Comparison of ENCODE assay signal across 8 cellular contexts in the genomic region with DNA sequence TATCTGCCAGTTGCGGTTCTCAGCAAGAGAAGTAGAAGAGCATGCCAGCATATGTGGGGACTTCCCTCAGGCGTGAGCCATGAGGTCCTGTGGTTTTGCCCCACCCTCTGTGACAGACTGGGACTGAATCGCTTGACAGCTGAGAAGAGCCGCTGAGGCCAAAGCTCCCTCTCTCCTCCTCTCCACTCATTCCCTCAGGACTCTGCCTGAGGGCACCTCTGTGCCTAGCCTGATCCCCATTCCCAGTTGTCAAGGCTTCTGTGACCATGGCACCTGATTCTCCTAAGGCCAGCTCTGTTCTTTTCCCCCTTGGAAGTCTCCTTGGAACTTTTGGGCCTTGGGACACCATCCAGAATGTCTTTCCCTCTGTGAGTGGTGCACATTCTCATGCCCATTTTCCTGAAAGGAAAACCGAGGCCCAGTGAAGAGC. TPM values are rescaled to one million over a fixed set of nuclear protein-coding genes. Genes with fewer than 3 reads are reported as not detected.
DNase-seq lines count a peak whose midpoint lies in the region; ATAC-seq, FAIRE-seq and TF ChIP-seq lines count a peak whose summit lies in the region.
"Had no signal": no experiment of that assay in that cellular context is flagged by ENCODE, and none has a peak within 500 bp of the region (broad histone marks: within the 10 kb centered on the region; RNA-seq: fewer than 3 reads in every experiment).

No MANE protein-coding gene starts in this region.

- intact Hi-C loops in gastrocnemius medialis (cut with DNase I; ENCODE audit: low total_unique reads): loop anchor here (1.0 to 10.0 kb wide), 3 partner anchors 28 to 570 kb away; a partner anchor contains a TSS

- no peak overlapping the region for H3K4me3 Mint-ChIP-seq in activated naive CD4-positive, alpha-beta T cell treated with anti-CD3 and anti-CD28 coated beads, Interleukin-2, amount 10 ng/mL, durations not matched to agents 7 days and 5 days

- H3K9me3 ChIP-seq in gastrocnemius medialis: no peaks in the 10 kb centered on the region
- H3K9me3 ChIP-seq: suprapubic skin had no signal

- H3K27me3 Mint-ChIP-seq in activated naive CD4-positive, alpha-beta T cell treated with anti-CD3 and anti-CD28 coated beads, Interleukin-2, amount 10 ng/mL, durations not matched to agents 7 days and 5 days: peaks cover 17% of the 10 kb centered on the region

- peak overlapping the region; percentile 31 to 48 (median 41) for H3K4me3 ChIP-seq in gastrocnemius medialis
- H3K4me3 ChIP-seq: suprapubic skin had no signal

- TF ChIP-seq CTCF in gastrocnemius medialis (IDR thresholded peaks at IDR 0.05 in 4 of 5, conservative IDR thresholded peaks at IDR 0.05 in 1 of 5): no peak

- no peaks in the 10 kb centered on the region for H3K36me3 Mint-ChIP-seq in activated naive CD4-positive, alpha-beta T cell treated with anti-CD3 and anti-CD28 coated beads, Interleukin-2, amount 10 ng/mL, durations not matched to agents 7 days and 5 days

- no peaks in the 10 kb centered on the region for H3K36me3 ChIP-seq in gastrocnemius medialis
- H3K36me3 ChIP-seq: suprapubic skin had no signal

- H3K27me3 ChIP-seq in gastrocnemius medialis: no peaks in the 10 kb centered on the region
- H3K27me3 ChIP-seq: suprapubic skin had no signal

- peak; percentile 66 to 85 for TF ChIP-seq POLR2A in gastrocnemius medialis (IDR thresholded peaks at IDR 0.05)

- peak overlapping the region; percentile 91 to 99 (median 94) for H3K27ac ChIP-seq in gastrocnemius medialis
- H3K27ac ChIP-seq: suprapubic skin had no signal

- ATAC-seq in GM21367 (IDR thresholded peaks at IDR 0.05; ENCODE audit: unreplicated experiment) (peak; percentile 54), gastrocnemius medialis (peak; percentile 88)

- peaks cover 18% of the 10 kb centered on the region for H3K4me1 Mint-ChIP-seq in activated naive CD4-positive, alpha-beta T cell treated with anti-CD3 and anti-CD28 coated beads, Interleukin-2, amount 10 ng/mL, durations not matched to agents 7 days and 5 days

- CTCF ChIA-PET in activated naive CD4-positive, alpha-beta T cell treated with anti-CD3 and anti-CD28 coated beads, Interleukin-2, amount 10 ng/mL, durations not matched to agents 7 days and 5 days (lab: Charles Lee): interaction anchor here (1.2 to 2.4 kb wide), 2 partner anchors 11 to 193 kb away, joined by 3 to 7 read pairs; a partner anchor contains a TSS

- H3K4me1 ChIP-seq in gastrocnemius medialis: peaks cover 19 to 27% of the 10 kb centered on the region in 2 donors

- in situ Hi-C loops in gastrocnemius medialis (cut with MboI; ENCODE audit: low sequenced_read_pairs in 4 of 4): no loop called here

- FAIRE-seq in urothelium cell line (lab: Jason Lieb, UNC): no peak

- DNase-seq in NOMO-1 (lab: John Stamatoyannopoulos, UW; ENCODE audit: unreplicated experiment in 2 of 2) (peak; percentile 73 to 81), gastrocnemius medialis (peak; percentile 91 to 94), middle frontal gyrus (ENCODE audit: extremely low spot score, low spot score) (no peak), urothelium cell line (ENCODE audit: low spot score) (no peak), NCI-H526 (lab: John Stamatoyannopoulos, UW) (no peak)
- peak; percentile 64 for DNase-seq in activated naive CD4-positive, alpha-beta T cell treated with anti-CD3 and anti-CD28 coated beads, Interleukin-2, amount 10 ng/mL, durations not matched to agents 7 days and 5 days

- H3K9me3 Mint-ChIP-seq in activated naive CD4-positive, alpha-beta T cell treated with anti-CD3 and anti-CD28 coated beads, Interleukin-2, amount 10 ng/mL, durations not matched to agents 7 days and 5 days: no peaks in the 10 kb centered on the region

- no peak overlapping the region for H3K27ac Mint-ChIP-seq in activated naive CD4-positive, alpha-beta T cell treated with anti-CD3 and anti-CD28 coated beads, Interleukin-2, amount 10 ng/mL, durations not matched to agents 7 days and 5 days

RNA-seq across cellular contexts. Expression of a gene that starts 27.0 kb away (rescaled TPM):
- total RNA-seq in gastrocnemius medialis: 1 to 10 TPM; 1.1 to 8.5 (median 2.2) TPM
- total RNA-seq: suprapubic skin had no signal

RNA-seq across cellular contexts. Expression of a gene that starts 30.2 kb away (rescaled TPM):
- total RNA-seq in gastrocnemius medialis: 10 to 100 TPM; 23.2 to 94.9 (median 41.7) TPM
- total RNA-seq: suprapubic skin had no signal

RNA-seq across cellular contexts. Expression of a gene that starts 56.4 kb away (rescaled TPM):
- total RNA-seq in gastrocnemius medialis: 1 to 10 TPM in 1 of 4 donors, under 1 TPM in 1, not detected in 2; 0.24 to 3.3 TPM

Comparison
In these comparisons a context has a peak if more than half of its experiments do, and no peak if none do; other contexts are left out.
1. DNase-seq: peak in NOMO-1 (2 of 2), activated naive CD4-positive, alpha-beta T cell treated with anti-CD3 and anti-CD28 coated beads, Interleukin-2, amount 10 ng/mL, durations not matched to agents 7 days and 5 days (single experiment) and gastrocnemius medialis (2 of 2); none in middle frontal gyrus (single experiment), urothelium cell line (single experiment) and NCI-H526 (0 of 2).